In genomic region chr2:48508461-48509124, GRCh38 we compare ENCODE assay signal across 1 cellular context.
TF ChIP-seq lines count a peak whose summit lies in the region.

No MANE protein-coding gene starts in this region.

TF ChIP-seq in WTC11, 78 proteins besides CTCF, POLR2A, EP300 and RAD21 (continued from another document):
- no peak for TF ChIP-seq MLX (CRISPR knock-in tag; IDR thresholded peaks at IDR 0.05)
- no peak for TF ChIP-seq ZNF416 (CRISPR knock-in tag; IDR thresholded peaks at IDR 0.05)
- TF ChIP-seq EMX1 (CRISPR knock-in tag; IDR thresholded peaks at IDR 0.05), result no peak
- TF ChIP-seq KAT7 (CRISPR knock-in tag; IDR thresholded peaks at IDR 0.05; ENCODE audit: borderline replicate concordance), result no peak
- no peak for TF ChIP-seq ZNF138 (CRISPR knock-in tag; conservative IDR thresholded peaks at IDR 0.05)
- TF ChIP-seq FOXP1 (CRISPR knock-in tag; IDR thresholded peaks at IDR 0.05; ENCODE audit: borderline replicate concordance), result no peak
- TF ChIP-seq RORB (CRISPR knock-in tag; IDR thresholded peaks at IDR 0.05), result no peak
- TF ChIP-seq ZNF532 (CRISPR knock-in tag; IDR thresholded peaks at IDR 0.05; ENCODE audit: borderline replicate concordance), result 0 out of 2 replicates have a peak, but pooled peaks have one; percentile 22
- TF ChIP-seq AFF4 (CRISPR knock-in tag; IDR thresholded peaks at IDR 0.05; ENCODE audit: borderline replicate concordance), result no peak
- TF ChIP-seq ZNF423 (CRISPR knock-in tag; IDR thresholded peaks at IDR 0.05), result no peak
- TF ChIP-seq ZNF317 (CRISPR knock-in tag; IDR thresholded peaks at IDR 0.05; ENCODE audit: borderline replicate concordance, low read depth), result no peak
- TF ChIP-seq ARID4B (CRISPR knock-in tag; IDR thresholded peaks at IDR 0.05; ENCODE audit: borderline replicate concordance), result no peak
- no peak for TF ChIP-seq ZNF232 (CRISPR knock-in tag; IDR thresholded peaks at IDR 0.05)
- TF ChIP-seq MYBL2 (CRISPR knock-in tag; IDR thresholded peaks at IDR 0.05), result no peak
- TF ChIP-seq FOXK1 (CRISPR knock-in tag; IDR thresholded peaks at IDR 0.05), result 0 out of 2 replicates have a peak, but pooled peaks have one; percentile 18
- TF ChIP-seq TEAD4 (CRISPR knock-in tag; IDR thresholded peaks at IDR 0.05), result no peak
- no peak for TF ChIP-seq IRF2 (CRISPR knock-in tag; IDR thresholded peaks at IDR 0.05; ENCODE audit: borderline replicate concordance, low read depth)
- TF ChIP-seq NFE2L1 (CRISPR knock-in tag; IDR thresholded peaks at IDR 0.05), result peak; percentile 98
- TF ChIP-seq E2F1 (CRISPR knock-in tag; IDR thresholded peaks at IDR 0.05), result no peak
- no peak for TF ChIP-seq ELF4 (CRISPR knock-in tag; IDR thresholded peaks at IDR 0.05; ENCODE audit: low read depth)
- TF ChIP-seq HMGXB4 (CRISPR knock-in tag; IDR thresholded peaks at IDR 0.05), result no peak
- no peak for TF ChIP-seq MXD4 (CRISPR knock-in tag; IDR thresholded peaks at IDR 0.05; ENCODE audit: borderline replicate concordance)
- no peak for TF ChIP-seq ESRRA (CRISPR knock-in tag; IDR thresholded peaks at IDR 0.05; ENCODE audit: borderline replicate concordance)
- TF ChIP-seq ZNF671 (CRISPR knock-in tag; IDR thresholded peaks at IDR 0.05), result no peak
